In genomic region chr20:34675993-34676641, GRCh38 we compare ENCODE assay signal across 8 cellular contexts. TPM values are rescaled to one million over a fixed set of nuclear protein-coding genes. Genes with fewer than 3 reads are reported as not detected.
DNase-seq lines count a peak whose midpoint lies in the region; ATAC-seq and TF ChIP-seq lines count a peak whose summit lies in the region.

No MANE protein-coding gene starts in this region.

- peak overlapping the region; percentile 88 for H3K4me3 Mint-ChIP-seq in activated T-cell treated with anti-CD3 and anti-CD28 coated beads, Interleukin-2, amount 50 U/mL, for 4 hours
- H3K4me3 Mint-ChIP-seq in activated naive CD8-positive, alpha-beta T cell treated with anti-CD3 and anti-CD28 coated beads, Interleukin-2, amount 10 ng/mL, durations not matched to agents 7 days and 5 days, result peak overlapping the region; percentile 98

- no peak for DNase-seq in activated T-cell treated with anti-CD3 and anti-CD28 coated beads, Interleukin-2, amount 50 U/mL, for 4 hours
- no peak for DNase-seq in activated T-cell treated with anti-CD3 and anti-CD28 coated beads, Interleukin-2, amount 50 U/mL, for 48 hours
- no peak for DNase-seq in activated naive CD8-positive, alpha-beta T cell treated with anti-CD3 and anti-CD28 coated beads, Interleukin-2, amount 10 ng/mL, durations not matched to agents 7 days and 5 days
- DNase-seq in left lung, result no peak
- no peak for DNase-seq in tibial artery
- no peak for DNase-seq in NK-92 treated with Interleukin-12 subunit alpha and Interleukin-12 subunit beta, amount 100 ng/mL, for 24 hours (lab: John Stamatoyannopoulos, UW)
- DNase-seq in H4 (ENCODE audit: low spot score), result no peak

- intact Hi-C loops in left lung (cut with DNase I), result no loop called here
- intact Hi-C loops in tibial artery (cut with DNase I; ENCODE audit: low total_unique reads), result no loop called here

- peaks cover 13% of the 10 kb centered on the region for H3K4me1 Mint-ChIP-seq in activated T-cell treated with anti-CD3 and anti-CD28 coated beads, Interleukin-2, amount 50 U/mL, for 4 hours (ENCODE audit: low read depth)
- peaks cover 19% of the 10 kb centered on the region for H3K4me1 Mint-ChIP-seq in activated naive CD8-positive, alpha-beta T cell treated with anti-CD3 and anti-CD28 coated beads, Interleukin-2, amount 10 ng/mL, durations not matched to agents 7 days and 5 days

- H3K36me3 Mint-ChIP-seq in activated T-cell treated with anti-CD3 and anti-CD28 coated beads, Interleukin-2, amount 50 U/mL, for 4 hours (ENCODE audit: insufficient read depth), result no peaks in the 10 kb centered on the region
- no peaks in the 10 kb centered on the region for H3K36me3 Mint-ChIP-seq in activated naive CD8-positive, alpha-beta T cell treated with anti-CD3 and anti-CD28 coated beads, Interleukin-2, amount 10 ng/mL, durations not matched to agents 7 days and 5 days

- POLR2A ChIA-PET in activated naive CD8-positive, alpha-beta T cell treated with anti-CD3 and anti-CD28 coated beads, Interleukin-2, amount 10 ng/mL, durations not matched to agents 7 days and 5 days (lab: Charles Lee), result interaction anchor here (0.6 to 1.5 kb wide), 3 partner anchors 28 to 160 kb away, joined by 3 to 5 read pairs (median 4); partner anchors contain the start of genes DYNLRB1 and TP53INP2

- H3K27ac ChIP-seq in left lung (peak overlapping the region; percentile 62 to 84), tibial artery (peak overlapping the region; percentile 69 to 82)

- H3K27me3 ChIP-seq in left lung (no peaks in the 10 kb centered on the region), tibial artery (no peaks in the 10 kb centered on the region)

- H3K4me3 ChIP-seq in left lung, result peak overlapping the region; percentile 60 to 64
- H3K4me3 ChIP-seq in tibial artery, result peak overlapping the region; percentile 91 to 95

- H3K27ac Mint-ChIP-seq in activated naive CD8-positive, alpha-beta T cell treated with anti-CD3 and anti-CD28 coated beads, Interleukin-2, amount 10 ng/mL, durations not matched to agents 7 days and 5 days, result peak overlapping the region; percentile 94

- H3K9me3 Mint-ChIP-seq in activated T-cell treated with anti-CD3 and anti-CD28 coated beads, Interleukin-2, amount 50 U/mL, for 4 hours, result no peaks in the 10 kb centered on the region
- H3K9me3 Mint-ChIP-seq in activated naive CD8-positive, alpha-beta T cell treated with anti-CD3 and anti-CD28 coated beads, Interleukin-2, amount 10 ng/mL, durations not matched to agents 7 days and 5 days, result no peaks in the 10 kb centered on the region

- peaks cover 0 to 36% of the 10 kb centered on the region in 2 donors for H3K4me1 ChIP-seq in left lung
- H3K4me1 ChIP-seq in tibial artery, result peaks cover 0 to 13% (median 4%) of the 10 kb centered on the region in 4 donors

- no peaks in the 10 kb centered on the region for H3K27me3 Mint-ChIP-seq in activated T-cell treated with anti-CD3 and anti-CD28 coated beads, Interleukin-2, amount 50 U/mL, for 4 hours (ENCODE audit: low read depth)
- H3K27me3 Mint-ChIP-seq in activated naive CD8-positive, alpha-beta T cell treated with anti-CD3 and anti-CD28 coated beads, Interleukin-2, amount 10 ng/mL, durations not matched to agents 7 days and 5 days, result no peaks in the 10 kb centered on the region

- H3K36me3 ChIP-seq in left lung (no peaks in the 10 kb centered on the region), tibial artery (no peaks in the 10 kb centered on the region)

- no peak for ATAC-seq in activated T-cell treated with anti-CD3 and anti-CD28 coated beads, Interleukin-2, amount 50 U/mL, for 4 hours
- no peak for ATAC-seq in activated naive CD8-positive, alpha-beta T cell treated with anti-CD3 and anti-CD28 coated beads, Interleukin-2, amount 10 ng/mL, durations not matched to agents 7 days and 5 days (ENCODE audit: low read depth)
- ATAC-seq in left lung, result peak; percentile 1
- no peak for ATAC-seq in HG03280 (IDR thresholded peaks at IDR 0.05; ENCODE audit: unreplicated experiment)

- no peaks in the 10 kb centered on the region for H3K9me3 ChIP-seq in left lung
- H3K9me3 ChIP-seq in tibial artery, result no peaks in the 10 kb centered on the region

- no peak for TF ChIP-seq CTCF in left lung (IDR thresholded peaks at IDR 0.05)
- TF ChIP-seq CTCF in tibial artery (IDR thresholded peaks at IDR 0.05), result no peak

RNA-seq across cellular contexts. Expression of gene PIGU, which starts 0.8 kb away (rescaled TPM):
- total RNA-seq in activated T-cell treated with anti-CD3 and anti-CD28 coated beads, Interleukin-2, amount 50 U/mL, for 4 hours, result 10 to 100 TPM; 21.5 to 27.3 (median 25.0) TPM
- 10 to 100 TPM; 17.0 to 19.1 TPM for total RNA-seq in activated naive CD8-positive, alpha-beta T cell treated with anti-CD3 and anti-CD28 coated beads, Interleukin-2, amount 10 ng/mL, durations not matched to agents 7 days and 5 days
- total RNA-seq in left lung, result 10 to 100 TPM; 17.0 to 18.9 TPM
- total RNA-seq in H4 (2014; rRNA removed; shearing (Covaris generic)), result 20.9 and 35.8 TPM in 2 replicates

RNA-seq across cellular contexts. Expression of gene TP53INP2, which starts 28.0 kb away (rescaled TPM):
- total RNA-seq in activated T-cell treated with anti-CD3 and anti-CD28 coated beads, Interleukin-2, amount 50 U/mL, for 4 hours, result 1 to 10 TPM; 1.1 to 1.7 (median 1.7) TPM
- 1 to 10 TPM; 2.1 TPM for total RNA-seq in activated naive CD8-positive, alpha-beta T cell treated with anti-CD3 and anti-CD28 coated beads, Interleukin-2, amount 10 ng/mL, durations not matched to agents 7 days and 5 days
- 10 to 100 TPM; 13.2 to 41.5 TPM for total RNA-seq in left lung
- 4.2 and 6.1 TPM in 2 replicates for total RNA-seq in H4 (2014; rRNA removed; shearing (Covaris generic))
